In genomic region chr13:25286969-25287961, GRCh38 we compare ENCODE assay signal across 8 cellular contexts. TPM values are rescaled to one million over a fixed set of nuclear protein-coding genes. Genes with fewer than 3 reads are reported as not detected.
DNase-seq lines count a peak whose midpoint lies in the region; FAIRE-seq and TF ChIP-seq lines count a peak whose summit lies in the region.

Gene MTMR6, minus strand, starts transcription at chr13:25287488. Its CDS starts 241 bp downstream, at chr13:25287247.

- H3K27me3 Mint-ChIP-seq in neural progenitor cell (ENCODE audit: insufficient read depth, low read depth), result peaks cover 3% of the 10 kb centered on the region

- H3K9ac ChIP-seq in neural progenitor cell (peak within 1 kb of the TSS; percentile 54), subcutaneous abdominal adipose tissue (ENCODE audit: low read length in 5 of 5) (peak within 1 kb of the TSS; percentile 80 to 94 (median 91))

- H2AFZ ChIP-seq in neural progenitor cell (replicated peaks), result peak within 1 kb of the TSS; percentile 75

- H3K79me2 ChIP-seq in neural progenitor cell (ENCODE audit: low read depth), result peaks cover 23% of the 10 kb centered on the region

- H3K4me2 ChIP-seq in neural progenitor cell, result peak within 1 kb of the TSS; percentile 85

- H3K36me3 ChIP-seq in H7 (replicated peaks; ENCODE audit: control insufficient read depth, insufficient read depth, low read length), result no peaks in the 10 kb centered on the region
- H3K36me3 ChIP-seq in neural progenitor cell, result no peaks in the 10 kb centered on the region
- H3K36me3 ChIP-seq in subcutaneous abdominal adipose tissue (ENCODE audit: control insufficient read depth in 5 of 5, insufficient read depth in 5 of 5, low read length in 5 of 5), result no peaks in the 10 kb centered on the region

- H3K4me1 Mint-ChIP-seq in neural progenitor cell, result peaks cover 20% of the 10 kb centered on the region

- peaks cover 4% of the 10 kb centered on the region for H3K36me3 Mint-ChIP-seq in neural progenitor cell

- no peaks in the 10 kb centered on the region for H3K9me3 Mint-ChIP-seq in neural progenitor cell

- peak within 1 kb of the TSS; percentile 97 for H3K27ac Mint-ChIP-seq in neural progenitor cell

- peak; percentile 94 for DNase-seq in H7
- DNase-seq in M059J (ENCODE audit: low read depth), result peak; percentile 77
- peak; percentile 68 for DNase-seq in SIG-M5 (lab: John Stamatoyannopoulos, UW)
- peak; percentile 96 for DNase-seq in activated gamma-delta T cell treated with Interleukin-2 at 50 U/mL for 16 hours
- DNase-seq in fibroblast of villous mesenchyme (ENCODE audit: low read depth), result peak; percentile 85
- peak; percentile 92 for DNase-seq in neural progenitor cell (ENCODE audit: low spot score)

- H3K4me1 ChIP-seq in neural progenitor cell, result peaks cover 5% of the 10 kb centered on the region
- H3K4me1 ChIP-seq in subcutaneous abdominal adipose tissue (ENCODE audit: control insufficient read depth in 5 of 5, insufficient read depth in 5 of 5, low read length in 5 of 5), result peaks cover 5 to 21% (median 20%) of the 10 kb centered on the region in 5 donors

- H3K4me3 Mint-ChIP-seq in neural progenitor cell, result peak within 1 kb of the TSS; percentile 98

- FAIRE-seq in G401.6 (lab: Jason Lieb, UNC), result peak; percentile 68

- no peaks in the 10 kb centered on the region for H3K9me3 ChIP-seq in neural progenitor cell (ENCODE audit: low read depth)
- H3K9me3 ChIP-seq in subcutaneous abdominal adipose tissue (ENCODE audit: control insufficient read depth in 5 of 5, low read length in 5 of 5), result no peaks in the 10 kb centered on the region

- peaks cover 8% of the 10 kb centered on the region for H3F3A ChIP-seq in neural progenitor cell (ENCODE audit: low read depth)

- TF ChIP-seq CTCF in fibroblast of villous mesenchyme (IDR thresholded peaks at IDR 0.05; ENCODE audit: insufficient read depth, low read depth, low read length) (peak; percentile 97), neural progenitor cell (IDR thresholded peaks at IDR 0.05) (peak; percentile 96)

- H4K20me1 ChIP-seq in neural progenitor cell (ENCODE audit: low read depth), result peaks cover 2% of the 10 kb centered on the region

- H3K27ac ChIP-seq in neural progenitor cell (no peak within 1 kb of the TSS), subcutaneous abdominal adipose tissue (ENCODE audit: low read depth, low read length) (peak within 1 kb of the TSS; percentile 74)

- H3K27me3 ChIP-seq in H7 (ENCODE audit: control insufficient read depth, insufficient read depth, low read length) (peaks cover 1% of the 10 kb centered on the region; the same call in 1 of the 2 replicates), neural progenitor cell (peaks cover 33% of the 10 kb centered on the region), subcutaneous abdominal adipose tissue (ENCODE audit: control insufficient read depth in 5 of 5, insufficient read depth in 4 of 5, low read length in 5 of 5) (peaks cover 0 to 3% (median 0%) of the 10 kb centered on the region in 5 donors)

- H3K4me3 ChIP-seq in H7 (ENCODE audit: insufficient read depth, low read depth, low read length) (peak within 1 kb of the TSS; percentile 86), fibroblast of villous mesenchyme (ENCODE audit: low read depth, low read length) (peak within 1 kb of the TSS; percentile 90), neural progenitor cell (peak within 1 kb of the TSS; percentile 72), subcutaneous abdominal adipose tissue (ENCODE audit: low read depth in 1 of 5, low read length in 5 of 5) (peak within 1 kb of the TSS; percentile 66 to 97 (median 89))

RNA-seq across cellular contexts. Expression of gene MTMR6, which starts in this region (rescaled TPM):
- 9.7 and 10.5 TPM in 2 replicates for total RNA-seq in H7 (2014; rRNA removed; shearing (Covaris generic))
- total RNA-seq in M059J (2014; rRNA removed; shearing (Covaris generic)), result 20.3 and 20.9 TPM in 2 replicates
- total RNA-seq in fibroblast of villous mesenchyme (28.3 and 41.9 TPM in 2 replicates), neural progenitor cell (ENCODE audit: low replicate concordance) (14.2 and 19.1 TPM in 2 replicates)
